Comparison of ENCODE assay signal across 8 cellular contexts in genomic region chr9:97982191-97982718, GRCh38. TPM values are rescaled to one million over a fixed set of nuclear protein-coding genes. Genes with fewer than 3 reads are reported as not detected.
DNase-seq lines count a peak whose midpoint lies in the region; ATAC-seq lines count a peak whose summit lies in the region.

No MANE protein-coding gene starts in this region.

- ATAC-seq in HG02884 (IDR thresholded peaks at IDR 0.05; ENCODE audit: unreplicated experiment): no peak
- no peak for ATAC-seq in GM19324 (IDR thresholded peaks at IDR 0.05; ENCODE audit: low FRiP score, unreplicated experiment)

- H3K4me3 Mint-ChIP-seq in activated CD4-positive, alpha-beta T cell treated with anti-CD3 and anti-CD28 coated beads, Interleukin-2, amount 10 ng/mL, durations not matched to agents 7 days and 5 days: peak overlapping the region; percentile 78
- peak overlapping the region; percentile 84 for H3K4me3 Mint-ChIP-seq in activated naive CD8-positive, alpha-beta T cell treated with anti-CD3 and anti-CD28 coated beads for 36 hours

- peak overlapping the region; percentile 94 for H3K27ac ChIP-seq in layer of hippocampus (ENCODE audit: low read depth, low read length)
- H3K27ac ChIP-seq in thymus (ENCODE audit: low read depth): peak overlapping the region; percentile 87

- CTCF ChIA-PET in activated CD4-positive, alpha-beta T cell treated with anti-CD3 and anti-CD28 coated beads, Interleukin-2, amount 10 ng/mL, durations not matched to agents 7 days and 5 days (lab: Charles Lee): interaction anchor here (0.7 to 3.5 kb wide), 23 partner anchors 10 to 793 kb away, joined by 3 to 39 read pairs (median 4); partner anchors contain the start of genes TBC1D2 and TRMO

- peaks cover 42% of the 10 kb centered on the region for H3K4me1 Mint-ChIP-seq in activated CD4-positive, alpha-beta T cell treated with anti-CD3 and anti-CD28 coated beads, Interleukin-2, amount 10 ng/mL, durations not matched to agents 7 days and 5 days
- peaks cover 47% of the 10 kb centered on the region for H3K4me1 Mint-ChIP-seq in activated naive CD8-positive, alpha-beta T cell treated with anti-CD3 and anti-CD28 coated beads for 36 hours

- no peaks in the 10 kb centered on the region for H3K27me3 Mint-ChIP-seq in activated CD4-positive, alpha-beta T cell treated with anti-CD3 and anti-CD28 coated beads, Interleukin-2, amount 10 ng/mL, durations not matched to agents 7 days and 5 days
- H3K27me3 Mint-ChIP-seq in activated naive CD8-positive, alpha-beta T cell treated with anti-CD3 and anti-CD28 coated beads for 36 hours: no peaks in the 10 kb centered on the region

- no peaks in the 10 kb centered on the region for H3K9me3 Mint-ChIP-seq in activated CD4-positive, alpha-beta T cell treated with anti-CD3 and anti-CD28 coated beads, Interleukin-2, amount 10 ng/mL, durations not matched to agents 7 days and 5 days
- no peaks in the 10 kb centered on the region for H3K9me3 Mint-ChIP-seq in activated naive CD8-positive, alpha-beta T cell treated with anti-CD3 and anti-CD28 coated beads for 36 hours

- peak overlapping the region; percentile 99 for H3K4me3 ChIP-seq in thymus (ENCODE audit: low read length)

- H3K36me3 ChIP-seq in thymus (ENCODE audit: control insufficient read depth, insufficient read depth): peaks cover 7% of the 10 kb centered on the region

- H3K27ac Mint-ChIP-seq in activated CD4-positive, alpha-beta T cell treated with anti-CD3 and anti-CD28 coated beads, Interleukin-2, amount 10 ng/mL, durations not matched to agents 7 days and 5 days: peak overlapping the region; percentile 88
- H3K27ac Mint-ChIP-seq in activated naive CD8-positive, alpha-beta T cell treated with anti-CD3 and anti-CD28 coated beads for 36 hours: peak overlapping the region; percentile 90

- no peak for DNase-seq in activated CD4-positive, alpha-beta T cell treated with anti-CD3 and anti-CD28 coated beads, Interleukin-2, amount 10 ng/mL, durations not matched to agents 7 days and 5 days
- DNase-seq in activated CD4-positive, alpha-beta T cell treated with anti-CD3 and anti-CD28 coated beads, Interleukin-2, amount 50 U/mL, for 48 hours: no peak
- no peak for DNase-seq in activated naive CD8-positive, alpha-beta T cell treated with anti-CD3 and anti-CD28 coated beads for 36 hours
- no peak for DNase-seq in activated CD4-positive, alpha-beta T cell treated with anti-CD3 and anti-CD28 coated beads for 48 hours

- WGBS in thymus: 20% methylated on average over 16 of the region's 16 CpGs

- peaks cover 9% of the 10 kb centered on the region for H3K36me3 Mint-ChIP-seq in activated CD4-positive, alpha-beta T cell treated with anti-CD3 and anti-CD28 coated beads, Interleukin-2, amount 10 ng/mL, durations not matched to agents 7 days and 5 days (ENCODE audit: low read depth)
- H3K36me3 Mint-ChIP-seq in activated naive CD8-positive, alpha-beta T cell treated with anti-CD3 and anti-CD28 coated beads for 36 hours: peaks cover 16% of the 10 kb centered on the region

- H3K9me3 ChIP-seq in thymus (ENCODE audit: control insufficient read depth): no peaks in the 10 kb centered on the region

- H3K27me3 ChIP-seq in layer of hippocampus (ENCODE audit: control insufficient read depth, insufficient read depth, low read length) (no peaks in the 10 kb centered on the region), thymus (ENCODE audit: control insufficient read depth, insufficient read depth) (no peaks in the 10 kb centered on the region)

- POLR2A ChIA-PET in activated CD4-positive, alpha-beta T cell treated with anti-CD3 and anti-CD28 coated beads, Interleukin-2, amount 10 ng/mL, durations not matched to agents 7 days and 5 days (lab: Charles Lee): interaction anchor here (1.3 kb wide), 1 partner anchor 60 kb away, joined by 4 read pairs; the partner anchor contains the start of gene TRMO

- peaks cover 44% of the 10 kb centered on the region for H3K4me1 ChIP-seq in thymus (ENCODE audit: control insufficient read depth, insufficient read depth, low read length)

RNA-seq across cellular contexts. Expression of gene ANP32B, which starts 0.9 kb away (rescaled TPM):
- total RNA-seq in activated CD4-positive, alpha-beta T cell treated with anti-CD3 and anti-CD28 coated beads, Interleukin-2, amount 10 ng/mL, durations not matched to agents 7 days and 5 days: 100 to 1,000 TPM; 358 to 453 TPM
- 100 to 1,000 TPM; 397 to 405 TPM for total RNA-seq in activated naive CD8-positive, alpha-beta T cell treated with anti-CD3 and anti-CD28 coated beads for 36 hours
- 191 TPM for polyA plus RNA-seq in thymus

RNA-seq across cellular contexts. Expression of gene HEMGN, which starts 44.3 kb away (rescaled TPM):
- total RNA-seq in activated CD4-positive, alpha-beta T cell treated with anti-CD3 and anti-CD28 coated beads, Interleukin-2, amount 10 ng/mL, durations not matched to agents 7 days and 5 days: 1 to 10 TPM; 2.2 to 2.9 TPM
- total RNA-seq in activated naive CD8-positive, alpha-beta T cell treated with anti-CD3 and anti-CD28 coated beads for 36 hours: 1 to 10 TPM; 1.9 to 2.6 TPM
- 4.1 TPM for polyA plus RNA-seq in thymus

RNA-seq across cellular contexts. Expression of gene TRMO, which starts 60.0 kb away (rescaled TPM):
- total RNA-seq in activated CD4-positive, alpha-beta T cell treated with anti-CD3 and anti-CD28 coated beads, Interleukin-2, amount 10 ng/mL, durations not matched to agents 7 days and 5 days: 10 to 100 TPM; 26.6 to 31.8 TPM
- 10 to 100 TPM; 17.7 to 18.1 TPM for total RNA-seq in activated naive CD8-positive, alpha-beta T cell treated with anti-CD3 and anti-CD28 coated beads for 36 hours
- 19.8 TPM for polyA plus RNA-seq in thymus
